In the genomic region with DNA sequence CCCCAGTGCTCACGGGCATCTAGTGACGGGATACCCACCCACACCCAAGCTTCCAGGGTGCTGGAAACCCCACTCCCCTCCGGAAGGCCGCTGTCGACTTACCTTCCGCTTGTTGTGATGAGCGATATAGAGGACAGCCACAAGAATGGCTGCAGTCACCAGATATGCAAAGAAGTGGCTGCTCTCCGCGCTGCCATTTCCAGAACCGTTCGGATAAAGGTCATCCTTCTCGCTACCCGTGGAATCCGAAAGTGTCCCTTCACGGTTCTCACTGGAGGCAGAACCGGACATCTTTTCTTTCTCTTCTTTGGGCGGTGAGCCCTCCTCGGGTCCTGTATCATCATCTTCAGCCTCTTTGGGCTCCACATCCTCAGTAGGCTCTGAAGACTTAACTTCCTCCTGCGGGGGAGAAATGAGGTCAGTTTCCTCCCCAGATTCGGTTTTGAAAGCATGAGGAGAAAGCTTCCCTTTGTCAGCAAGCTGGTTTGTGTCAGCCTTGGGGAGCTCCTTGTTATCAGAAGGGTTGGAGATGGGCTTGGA, we compare ENCODE assay signal across 8 cellular contexts. TPM values are rescaled to one million over a fixed set of nuclear protein-coding genes. Genes with fewer than 3 reads are reported as not detected.
DNase-seq lines count a peak whose midpoint lies in the region; ATAC-seq, FAIRE-seq and TF ChIP-seq lines count a peak whose summit lies in the region.

No MANE protein-coding gene starts in this region.

- no peak overlapping the region for H2AFZ ChIP-seq in keratinocyte (ENCODE audit: control insufficient read depth, low read length)

- no peaks in the 10 kb centered on the region for H3K9me3 Mint-ChIP-seq in stimulated activated effector memory CD8-positive, alpha-beta T cell treated with anti-CD3 and anti-CD28 coated beads, Interleukin-12 subunit alpha, Interleukin-12 subunit beta, amount 100 ng/mL, for 72 hours

- H4K20me1 ChIP-seq in keratinocyte (ENCODE audit: control insufficient read depth, extremely low read depth, insufficient read depth, low read length), result peaks cover 12% of the 10 kb centered on the region

- H3K9ac ChIP-seq in adipocyte (ENCODE audit: low read length), result peak overlapping the region; percentile 91
- H3K9ac ChIP-seq in keratinocyte (ENCODE audit: control insufficient read depth, extremely low read depth, insufficient read depth, low read length), result peak overlapping the region; percentile 91

- peak; percentile 37 for ATAC-seq in HG03025 (IDR thresholded peaks at IDR 0.05; ENCODE audit: low FRiP score, unreplicated experiment)
- peak; percentile 45 for ATAC-seq in stimulated activated effector memory CD8-positive, alpha-beta T cell treated with anti-CD3 and anti-CD28 coated beads, Interleukin-12 subunit alpha, Interleukin-12 subunit beta, amount 100 ng/mL, for 72 hours

- peak in 2 of 3 experiments; percentile 6 to 26 for DNase-seq in NCI-H1417 (lab: John Stamatoyannopoulos, UW)
- no peak for DNase-seq in NCI-H1417 treated with DMSO at 0.1 percent for 48 hours (lab: John Stamatoyannopoulos, UW)
- DNase-seq in SIG-M5 (lab: John Stamatoyannopoulos, UW), result peak; percentile 66
- peak; percentile 30 for DNase-seq in adipocyte (ENCODE audit: low read depth)
- DNase-seq in keratinocyte (ENCODE audit: low read depth, low spot score), result no peak
- DNase-seq in stimulated activated effector memory CD8-positive, alpha-beta T cell treated with anti-CD3 and anti-CD28 coated beads, Interleukin-12 subunit alpha, Interleukin-12 subunit beta, amount 100 ng/mL, for 72 hours (ENCODE audit: low spot score in 2 of 2), result peak; percentile 24 to 77
- no peak for DNase-seq in DMS153 treated with DMSO at 0.1 percent for 48 hours (lab: John Stamatoyannopoulos, UW; ENCODE audit: unreplicated experiment)

- H3K4me3 ChIP-seq in adipocyte (ENCODE audit: low read length) (peak overlapping the region; percentile 88), keratinocyte (ENCODE audit: control insufficient read depth in 2 of 3, extremely low read depth in 1 of 3, insufficient read depth in 2 of 3, low read depth in 1 of 3, low read length in 3 of 3) (peak overlapping the region; percentile 69 to 87 (median 85))

- no peaks in the 10 kb centered on the region for H3K9me3 ChIP-seq in adipocyte (ENCODE audit: control insufficient read depth, low read length)
- H3K9me3 ChIP-seq in keratinocyte (ENCODE audit: control insufficient read depth, low read depth, low read length), result no peaks in the 10 kb centered on the region

- H3K27me3 ChIP-seq in adipocyte (replicated peaks; ENCODE audit: control insufficient read depth, insufficient read depth, low read length), result no peaks in the 10 kb centered on the region
- H3K27me3 ChIP-seq in keratinocyte (ENCODE audit: control insufficient read depth, extremely low read depth, insufficient read depth, low read length), result no peaks in the 10 kb centered on the region

- H3K4me1 Mint-ChIP-seq in stimulated activated effector memory CD8-positive, alpha-beta T cell treated with anti-CD3 and anti-CD28 coated beads, Interleukin-12 subunit alpha, Interleukin-12 subunit beta, amount 100 ng/mL, for 72 hours, result peaks cover 66% of the 10 kb centered on the region

- H3K79me2 ChIP-seq in keratinocyte (ENCODE audit: control insufficient read depth, insufficient read depth, low read length), result peaks cover 45% of the 10 kb centered on the region

- H3K9me1 ChIP-seq in keratinocyte (ENCODE audit: control insufficient read depth, extremely low read depth, insufficient read depth, low read length), result peaks cover 4% of the 10 kb centered on the region

- H3K4me1 ChIP-seq in adipocyte (ENCODE audit: control insufficient read depth, insufficient read depth, low read length), result peaks cover 50% of the 10 kb centered on the region
- peaks cover 18% of the 10 kb centered on the region for H3K4me1 ChIP-seq in keratinocyte (ENCODE audit: control insufficient read depth, extremely low read depth, insufficient read depth, low read length)

- no peak for FAIRE-seq in keratinocyte (lab: Jason Lieb, UNC)

- TF ChIP-seq CTCF in keratinocyte (optimal IDR thresholded peaks at IDR 0.05 in 1 of 3, IDR thresholded peaks at IDR 0.05 in 1 of 3, conservative IDR thresholded peaks at IDR 0.05 in 1 of 3; ENCODE audit: extremely low read depth in 1 of 3, insufficient read depth in 2 of 3, low read length in 3 of 3), result no peak

- H3K36me3 ChIP-seq in adipocyte (ENCODE audit: control insufficient read depth, insufficient read depth, low read length, severe bottlenecking) (peaks cover 34% of the 10 kb centered on the region), keratinocyte (ENCODE audit: control insufficient read depth in 2 of 2, extremely low read depth in 1 of 2, insufficient read depth in 2 of 2, low read length in 2 of 2) (peaks cover 20 to 23% of the 10 kb centered on the region in 2 experiments)

- peak overlapping the region; percentile 77 for H3K4me2 ChIP-seq in keratinocyte (ENCODE audit: control insufficient read depth, extremely low read depth, insufficient read depth, low read depth, low read length)

- peaks cover 74% of the 10 kb centered on the region for H3K36me3 Mint-ChIP-seq in stimulated activated effector memory CD8-positive, alpha-beta T cell treated with anti-CD3 and anti-CD28 coated beads, Interleukin-12 subunit alpha, Interleukin-12 subunit beta, amount 100 ng/mL, for 72 hours

- peak overlapping the region; percentile 99 for H3K4me3 Mint-ChIP-seq in stimulated activated effector memory CD8-positive, alpha-beta T cell treated with anti-CD3 and anti-CD28 coated beads, Interleukin-12 subunit alpha, Interleukin-12 subunit beta, amount 100 ng/mL, for 72 hours

- peak overlapping the region; percentile 91 for H3K27ac ChIP-seq in keratinocyte (ENCODE audit: control insufficient read depth, insufficient read depth, low read length)

- peak overlapping the region; percentile 96 for H3K27ac Mint-ChIP-seq in stimulated activated effector memory CD8-positive, alpha-beta T cell treated with anti-CD3 and anti-CD28 coated beads, Interleukin-12 subunit alpha, Interleukin-12 subunit beta, amount 100 ng/mL, for 72 hours

- dilution Hi-C loops in keratinocyte (cut with MboI; ENCODE audit: extremely low pct_ligation_motif_present, low sequenced_read_pairs), result no loop called here

RNA-seq across cellular contexts. Expression of a gene that starts 1.3 kb away (rescaled TPM):
- polyA plus RNA-seq in keratinocyte, result 35.4 to 46.9 TPM (median 43.3 TPM) in 3 replicates
- polyA plus RNA-seq in keratinocyte (2011; ENCODE audit: low read depth), result 9.8 TPM
- 16.9 and 22.4 TPM in 2 replicates for polyA plus RNA-seq in keratinocyte (2011; cell fraction: cytosol; rRNA removed)
- 87.5 and 99.4 TPM in 2 replicates for polyA plus RNA-seq in keratinocyte (2011; cell fraction: nucleus; rRNA removed)
- 16.7 and 36.0 TPM in 2 replicates for polyA plus RNA-seq in keratinocyte (2012; ENCODE audit: low replicate concordance)
- polyA minus RNA-seq in keratinocyte, result 28.3 to 43.4 TPM (median 33.0 TPM) in 3 replicates
- 33.8 TPM for polyA minus RNA-seq in keratinocyte (2011; cell fraction: cytosol; rRNA and poly(A)+ RNA removed)
- 47.8 and 76.7 TPM in 2 replicates for polyA minus RNA-seq in keratinocyte (2011; cell fraction: nucleus; rRNA and poly(A)+ RNA removed)

RNA-seq across cellular contexts. Expression of a gene that starts 27.9 kb away (rescaled TPM):
- polyA plus RNA-seq in keratinocyte, result 74.0 to 98.8 TPM (median 74.8 TPM) in 3 replicates
- polyA plus RNA-seq in keratinocyte (2011; ENCODE audit: low read depth), result 20.0 TPM
- polyA plus RNA-seq in keratinocyte (2011; cell fraction: cytosol; rRNA removed), result 42.6 and 47.0 TPM in 2 replicates
- 199 and 213 TPM in 2 replicates for polyA plus RNA-seq in keratinocyte (2011; cell fraction: nucleus; rRNA removed)
- polyA plus RNA-seq in keratinocyte (2012; ENCODE audit: low replicate concordance), result 65.0 and 67.0 TPM in 2 replicates
- 83.1 to 180 TPM (median 126 TPM) in 3 replicates for polyA minus RNA-seq in keratinocyte
- polyA minus RNA-seq in keratinocyte (2011; cell fraction: cytosol; rRNA and poly(A)+ RNA removed), result 61.2 TPM
- 145 and 178 TPM in 2 replicates for polyA minus RNA-seq in keratinocyte (2011; cell fraction: nucleus; rRNA and poly(A)+ RNA removed)

RNA-seq across cellular contexts. Expression of a gene that starts 28.1 kb away (rescaled TPM):
- polyA plus RNA-seq in keratinocyte, result 17.8 to 31.0 TPM (median 20.1 TPM) in 3 replicates
- polyA plus RNA-seq in keratinocyte (2011; ENCODE audit: low read depth), result 6.4 TPM
- polyA plus RNA-seq in keratinocyte (2011; cell fraction: cytosol; rRNA removed), result 18.2 TPM in 2 replicates
- 55.2 and 66.3 TPM in 2 replicates for polyA plus RNA-seq in keratinocyte (2011; cell fraction: nucleus; rRNA removed)
- 10.7 and 13.9 TPM in 2 replicates for polyA plus RNA-seq in keratinocyte (2012; ENCODE audit: low replicate concordance)
- 15.8 to 28.0 TPM (median 23.0 TPM) in 3 replicates for polyA minus RNA-seq in keratinocyte
- 9.8 TPM for polyA minus RNA-seq in keratinocyte (2011; cell fraction: cytosol; rRNA and poly(A)+ RNA removed)
- polyA minus RNA-seq in keratinocyte (2011; cell fraction: nucleus; rRNA and poly(A)+ RNA removed), result 11.7 and 20.0 TPM in 2 replicates

Comparison
In these comparisons a context has a peak if more than half of its experiments do, and no peak if none do; other contexts are left out.
1. DNase-seq: peak in NCI-H1417 (2 of 3), SIG-M5 (single experiment), adipocyte (single experiment) and stimulated activated effector memory CD8-positive, alpha-beta T cell treated with anti-CD3 and anti-CD28 coated beads, Interleukin-12 subunit alpha, Interleukin-12 subunit beta, amount 100 ng/mL, for 72 hours (2 of 2); none in NCI-H1417 treated with DMSO at 0.1 percent for 48 hours (single experiment), keratinocyte (single experiment) and DMS153 treated with DMSO at 0.1 percent for 48 hours (single experiment).